In genomic region chr3:39141211-39141995, GRCh38 we compare ENCODE assay signal across 8 cellular contexts. TPM values are rescaled to one million over a fixed set of nuclear protein-coding genes. Genes with fewer than 3 reads are reported as not detected.
A peak's percentile ranks its signal among the peaks of the same experiment; 100 is the strongest.
DNase-seq lines count a peak whose midpoint lies in the region; ATAC-seq and TF ChIP-seq lines count a peak whose summit lies in the region.

No MANE protein-coding gene starts in this region.

- H3K56ac ChIP-seq in mesendoderm (ENCODE audit: low read length), result no peak overlapping the region

- ATAC-seq in Right ventricle myocardium inferior (peak; percentile 45), GM18868 (IDR thresholded peaks at IDR 0.05; ENCODE audit: unreplicated experiment) (no peak)

- H3K4ac ChIP-seq in mesenchymal stem cell (ENCODE audit: low read depth in 1 of 2, low read length in 2 of 2) (no peak overlapping the region), mesendoderm (ENCODE audit: low read depth, low read length) (no peak overlapping the region)

- peak overlapping the region; percentile 54 for H3K27ac ChIP-seq in mammary epithelial cell (ENCODE audit: insufficient read depth, low read depth, low read length)
- H3K27ac ChIP-seq in mesenchymal stem cell (ENCODE audit: low read length, poor library complexity, severe bottlenecking), result no peak overlapping the region
- no peak overlapping the region for H3K27ac ChIP-seq in mesendoderm (ENCODE audit: low read depth, low read length)

- H3K79me2 ChIP-seq in mammary epithelial cell (ENCODE audit: insufficient read depth, low read length) (peaks cover 46% of the 10 kb centered on the region), mesendoderm (ENCODE audit: control insufficient read depth, insufficient read depth, low read length) (peaks cover 7% of the 10 kb centered on the region)

- peaks cover 26% of the 10 kb centered on the region for H3K36me3 ChIP-seq in mammary epithelial cell (ENCODE audit: insufficient read depth, low read length)
- H3K36me3 ChIP-seq in mesenchymal stem cell (ENCODE audit: control insufficient read depth in 1 of 2, insufficient read depth in 2 of 2, low read depth in 1 of 2, low read length in 2 of 2), result peaks cover 74 to 85% of the 10 kb centered on the region in 2 experiments
- peaks cover 18% of the 10 kb centered on the region for H3K36me3 ChIP-seq in mesendoderm (ENCODE audit: control insufficient read depth, insufficient read depth, low read length)

- H4K8ac ChIP-seq in mesenchymal stem cell (ENCODE audit: low read length), result no peak overlapping the region
- H4K8ac ChIP-seq in mesendoderm (ENCODE audit: low read depth, low read length), result no peak overlapping the region

- H3K18ac ChIP-seq in mesenchymal stem cell (ENCODE audit: low read depth in 1 of 2, low read length in 2 of 2) (peak overlapping the region; percentile 57 to 68), mesendoderm (ENCODE audit: low read length) (no peak overlapping the region)

- in situ Hi-C loops in mammary epithelial cell (cut with MboI; ENCODE audit: low sequenced_read_pairs in 2 of 2), result no loop called here

- H4K91ac ChIP-seq in mesenchymal stem cell (ENCODE audit: low read length), result peak overlapping the region; percentile 4

- H3K4me2 ChIP-seq in mammary epithelial cell (ENCODE audit: insufficient read depth, low read depth, low read length) (peak overlapping the region; percentile 53), mesenchymal stem cell (ENCODE audit: low read length, poor library complexity, severe bottlenecking) (no peak overlapping the region), mesendoderm (ENCODE audit: low read length) (no peak overlapping the region)

- H2BK15ac ChIP-seq in mesenchymal stem cell (ENCODE audit: low read depth, poor library complexity, severe bottlenecking) (no peak overlapping the region), mesendoderm (replicated peaks; ENCODE audit: low read depth) (no peak overlapping the region)

- H2AK5ac ChIP-seq in mesenchymal stem cell (ENCODE audit: low read length, severe bottlenecking), result peak overlapping the region; percentile 10
- no peak overlapping the region for H2AK5ac ChIP-seq in mesendoderm (ENCODE audit: low read length)

- no peak overlapping the region for H2BK12ac ChIP-seq in mesenchymal stem cell (ENCODE audit: low read length in 2 of 2)

- H3K27me3 ChIP-seq in mammary epithelial cell (ENCODE audit: insufficient read depth, low read length), result no peaks in the 10 kb centered on the region
- H3K27me3 ChIP-seq in mesenchymal stem cell (ENCODE audit: control insufficient read depth in 1 of 2, insufficient read depth in 1 of 2, low read length in 2 of 2), result no peaks in the 10 kb centered on the region
- no peaks in the 10 kb centered on the region for H3K27me3 ChIP-seq in mesendoderm (ENCODE audit: insufficient read depth, low read length, poor library complexity)

- no peak overlapping the region for H2AFZ ChIP-seq in mammary epithelial cell (ENCODE audit: low read depth, low read length)
- H2AFZ ChIP-seq in mesenchymal stem cell (ENCODE audit: low read depth, low read length), result no peak overlapping the region

- H4K20me1 ChIP-seq in mammary epithelial cell (ENCODE audit: insufficient read depth, low read length), result no peaks in the 10 kb centered on the region

- H3K14ac ChIP-seq in mesenchymal stem cell (ENCODE audit: low read length in 2 of 2), result peak overlapping the region in 1 of 2 experiments; percentile 36

- no peak overlapping the region for H3K23ac ChIP-seq in mesenchymal stem cell (ENCODE audit: low read length in 2 of 2)
- H3K23ac ChIP-seq in mesendoderm (ENCODE audit: low read length), result no peak overlapping the region

- intact Hi-C loops in Right ventricle myocardium inferior (cut with DNase I), result no loop called here
- intact Hi-C loops in cardiac septum (cut with DNase I), result no loop called here
- intact Hi-C loops in mammary epithelial cell (cut with micrococcal nuclease), result no loop called here

- H2BK5ac ChIP-seq in mesenchymal stem cell (ENCODE audit: low read depth, low read length, poor library complexity, severe bottlenecking) (no peak overlapping the region), mesendoderm (ENCODE audit: low read length) (no peak overlapping the region)

- 0% methylated on average over 1 of the region's 3 CpGs for WGBS in mammary epithelial cell (ENCODE audit: low coverage, missing lambda C conversion rate)
- WGBS in mesenchymal stem cell, result 100% methylated on average over 3 of the region's 3 CpGs
- no CpG with 5 or more reads among the region's 3 CpGs for WGBS in mesendoderm (ENCODE audit: extremely low coverage, insufficient coverage, low lambda C conversion rate)

- no peak for DNase-seq in Right ventricle myocardium inferior (ENCODE audit: missing footprints)
- DNase-seq in cardiac septum (ENCODE audit: low spot score), result no peak
- DNase-seq in mammary epithelial cell, result peak; percentile 84
- DNase-seq in mesenchymal stem cell, result peak; percentile 62
- DNase-seq in NCI-H526 treated with DMSO at 0.1 percent for 48 hours (lab: John Stamatoyannopoulos, UW), result no peak
- no peak for DNase-seq in hippocampal formation (lab: John Stamatoyannopoulos, UW)
- DNase-seq in mesendoderm, result no peak

- CTCF ChIA-PET in mammary epithelial cell (lab: Charles Lee; ENCODE audit: low non-redundant PET), result interaction anchor here (0.6 kb wide), 1 partner anchor 39 kb away, joined by 3 read pairs; no protein-coding TSS in a partner anchor

- no peak for TF ChIP-seq CTCF in mammary epithelial cell (conservative IDR thresholded peaks at IDR 0.05 in 1 of 2, IDR thresholded peaks at IDR 0.05 in 1 of 2; ENCODE audit: extremely low read depth in 1 of 2, insufficient read depth in 1 of 2, low read depth in 1 of 2, low read length in 2 of 2)

- BruUV-seq in mammary epithelial cell (replicated peaks; lab: Mats Ljungman, UMichigan), result no TSS peak

- dilution Hi-C loops in mammary epithelial cell (cut with HindIII; ENCODE audit: low sequenced_read_pairs), result no loop called here

- H2BK120ac ChIP-seq in mesenchymal stem cell (ENCODE audit: low read depth, low read length) (no peak overlapping the region), mesendoderm (ENCODE audit: low read depth, low read length) (no peak overlapping the region)

- peak overlapping the region; percentile 10 for H3K9ac ChIP-seq in mammary epithelial cell (ENCODE audit: insufficient read depth, low read length)
- no peak overlapping the region for H3K9ac ChIP-seq in mesenchymal stem cell (ENCODE audit: low read length)
- no peak overlapping the region for H3K9ac ChIP-seq in mesendoderm (ENCODE audit: low read length)

- H3K9me3 ChIP-seq in mammary epithelial cell (replicated peaks; ENCODE audit: insufficient read depth, low read length) (no peaks in the 10 kb centered on the region), mesenchymal stem cell (ENCODE audit: control insufficient read depth, low read length) (no peaks in the 10 kb centered on the region)

- no peak overlapping the region for H3K4me3 ChIP-seq in mammary epithelial cell (replicated peaks in 1 of 3; ENCODE audit: insufficient read depth in 1 of 3, low read depth in 2 of 3, low read length in 3 of 3)
- H3K4me3 ChIP-seq in mesenchymal stem cell (ENCODE audit: insufficient read depth in 1 of 2, low read depth in 1 of 2, low read length in 2 of 2), result no peak overlapping the region
- H3K4me3 ChIP-seq in mesendoderm (ENCODE audit: low read length), result no peak overlapping the region

- no peak overlapping the region for H4K5ac ChIP-seq in mesendoderm (ENCODE audit: low read length)

- H3K79me1 ChIP-seq in mesenchymal stem cell (replicated peaks; ENCODE audit: low read length, poor library complexity, severe bottlenecking) (peaks cover 47% of the 10 kb centered on the region), mesendoderm (ENCODE audit: low read length) (peaks cover 15% of the 10 kb centered on the region)

- peaks cover 38% of the 10 kb centered on the region for H3K4me1 ChIP-seq in mammary epithelial cell (ENCODE audit: insufficient read depth, low read length)
- peaks cover 22% of the 10 kb centered on the region for H3K4me1 ChIP-seq in mesenchymal stem cell (ENCODE audit: control insufficient read depth, insufficient read depth, low read depth, low read length)
- no peaks in the 10 kb centered on the region for H3K4me1 ChIP-seq in mesendoderm (ENCODE audit: control insufficient read depth, low read depth, low read length)

RNA-seq across cellular contexts. Expression of gene CSRNP1, which starts 12.0 kb away (rescaled TPM):
- 12.9 TPM for total RNA-seq in Right ventricle myocardium inferior
- total RNA-seq in cardiac septum, result 11.5 TPM
- total RNA-seq in mammary epithelial cell, result 1 to 10 TPM; 6.5 to 9.6 TPM
- polyA plus RNA-seq in mammary epithelial cell, result 8.4 TPM
- polyA minus RNA-seq in mammary epithelial cell, result 22.2 TPM
- polyA plus RNA-seq in mesenchymal stem cell (2013, experiment 1 of 2), result 16.6 TPM
- 15.6 TPM for polyA plus RNA-seq in mesenchymal stem cell (2013, experiment 2 of 2)
- 13.7 TPM for polyA plus RNA-seq in mesendoderm (2013, experiment 1 of 2)
- 13.9 TPM for polyA plus RNA-seq in mesendoderm (2013, experiment 2 of 2)

RNA-seq across cellular contexts. Expression of gene TTC21A, which starts 33.9 kb away (rescaled TPM):
- 1.2 TPM for total RNA-seq in Right ventricle myocardium inferior
- total RNA-seq in cardiac septum, result 3.0 TPM
- 1 to 10 TPM; 5.2 to 5.7 TPM for total RNA-seq in mammary epithelial cell
- 1.3 TPM for polyA plus RNA-seq in mammary epithelial cell
- not detected for polyA minus RNA-seq in mammary epithelial cell
- 3.1 TPM for polyA plus RNA-seq in mesenchymal stem cell (2013, experiment 1 of 2)
- 2.8 TPM for polyA plus RNA-seq in mesenchymal stem cell (2013, experiment 2 of 2)
- polyA plus RNA-seq in mesendoderm (2013, experiment 1 of 2), result 0.44 TPM
- polyA plus RNA-seq in mesendoderm (2013, experiment 2 of 2), result 0.39 TPM

RNA-seq across cellular contexts. Expression of gene GORASP1, which starts 34.0 kb away (rescaled TPM):
- total RNA-seq in Right ventricle myocardium inferior (45.6 TPM), cardiac septum (45.9 TPM), mammary epithelial cell (10 to 100 TPM; 47.0 to 51.3 TPM)
- polyA plus RNA-seq in mammary epithelial cell, result 37.7 TPM
- polyA minus RNA-seq in mammary epithelial cell, result 73.7 TPM
- polyA plus RNA-seq in mesenchymal stem cell (2013, experiment 1 of 2), result 26.3 TPM
- 24.9 TPM for polyA plus RNA-seq in mesenchymal stem cell (2013, experiment 2 of 2)
- polyA plus RNA-seq in mesendoderm (2013, experiment 1 of 2), result 12.0 TPM
- polyA plus RNA-seq in mesendoderm (2013, experiment 2 of 2), result 12.0 TPM

RNA-seq across cellular contexts. Expression of gene XIRP1, which starts 51.0 kb away (rescaled TPM):
- 317 TPM for total RNA-seq in Right ventricle myocardium inferior
- total RNA-seq in cardiac septum, result 1,123 TPM
- total RNA-seq in mammary epithelial cell, result not detected
- not detected for polyA plus RNA-seq in mammary epithelial cell
- polyA minus RNA-seq in mammary epithelial cell, result not detected
- 0.08 TPM for polyA plus RNA-seq in mesenchymal stem cell (2013, experiment 1 of 2)
- 0.03 TPM for polyA plus RNA-seq in mesenchymal stem cell (2013, experiment 2 of 2)
- polyA plus RNA-seq in mesendoderm (2013, experiment 1 of 2), result 0.01 TPM
- polyA plus RNA-seq in mesendoderm (2013, experiment 2 of 2), result 0.03 TPM

Comparison
In these comparisons a context has a peak if more than half of its experiments do, and no peak if none do; other contexts are left out.
1. DNase-seq: peak in mammary epithelial cell (single experiment) and mesenchymal stem cell (single experiment); none in Right ventricle myocardium inferior (single experiment), cardiac septum (single experiment), NCI-H526 treated with DMSO at 0.1 percent for 48 hours (single experiment), hippocampal formation (0 of 2) and mesendoderm (single experiment).